Comparison of ENCODE assay signal across 8 cellular contexts in the genomic region with DNA sequence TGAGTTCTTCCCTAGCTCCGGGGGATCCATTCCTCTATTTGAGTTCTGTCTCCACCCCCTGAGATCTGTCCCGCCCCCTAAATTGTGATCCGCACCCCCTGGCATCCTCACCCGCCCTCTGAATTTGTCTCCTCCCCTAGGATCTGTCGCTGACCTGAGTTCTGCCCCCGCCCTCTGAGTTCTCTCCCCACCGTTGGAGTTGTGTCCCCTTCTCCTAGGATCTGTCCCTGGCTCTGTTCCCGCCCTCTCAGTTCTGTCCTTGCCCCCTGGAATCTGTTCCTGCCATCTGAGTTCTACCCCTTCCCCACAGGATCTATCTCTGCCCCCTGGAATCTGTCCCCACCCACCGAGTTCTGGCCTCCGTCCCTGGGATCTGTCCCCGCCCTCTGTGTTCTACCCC. TPM values are rescaled to one million over a fixed set of nuclear protein-coding genes. Genes with fewer than 3 reads are reported as not detected.
DNase-seq lines count a peak whose midpoint lies in the region; ATAC-seq, FAIRE-seq and TF ChIP-seq lines count a peak whose summit lies in the region.

No MANE protein-coding gene starts in this region.

- H3K4me3 ChIP-seq in LNCaP clone FGC (ENCODE audit: low read depth, low read length) (0 out of 2 replicates have a peak overlapping the region, but pooled peaks have one; percentile 2), breast epithelium (peak overlapping the region; percentile 62 to 91 (median 69))

- H3K27me3 ChIP-seq in CD4-positive, alpha-beta T cell (ENCODE audit: control insufficient read depth, insufficient read depth, low read length), result peaks cover 50% of the 10 kb centered on the region
- peaks cover 0 to 24% of the 10 kb centered on the region in 2 donors for H3K27me3 ChIP-seq in breast epithelium

- CTCF ChIA-PET in CD4-positive, alpha-beta T cell (lab: Charles Lee), result interaction anchor here (0.9 to 3.9 kb wide), 6 partner anchors 11 to 51 kb away, joined by 3 to 19 read pairs (median 4); no protein-coding TSS in a partner anchor

- no peak for ATAC-seq in CD4-positive, alpha-beta T cell (ENCODE audit: poor library complexity)
- ATAC-seq in HG02852 (IDR thresholded peaks at IDR 0.05; ENCODE audit: unreplicated experiment) (no peak), HG02642 (IDR thresholded peaks at IDR 0.05; ENCODE audit: poor library complexity, unreplicated experiment) (no peak)

- peak overlapping the region; percentile 85 for H3K4me3 Mint-ChIP-seq in CD4-positive, alpha-beta T cell
- peak overlapping the region; percentile 82 for H3K4me3 Mint-ChIP-seq in nephron progenitor cell

- TF ChIP-seq CTCF in CD4-positive, alpha-beta T cell (IDR thresholded peaks at IDR 0.05), result no peak
- TF ChIP-seq CTCF in LNCaP clone FGC (IDR thresholded peaks at IDR 0.05; ENCODE audit: control insufficient read depth, extremely low read depth, insufficient read depth) (no peak), breast epithelium (IDR thresholded peaks at IDR 0.05) (no peak), nephron progenitor cell (IDR thresholded peaks at IDR 0.05) (no peak)

- peaks cover 0 to 4% of the 10 kb centered on the region in 2 donors for H3K4me1 ChIP-seq in breast epithelium

- no peak overlapping the region for H3K27ac Mint-ChIP-seq in CD4-positive, alpha-beta T cell
- no peak overlapping the region for H3K27ac Mint-ChIP-seq in nephron progenitor cell

- POLR2A ChIA-PET in CD4-positive, alpha-beta T cell (lab: Charles Lee), result interaction anchor here (1.1 to 1.9 kb wide), 5 partner anchors 11 to 51 kb away, joined by 3 to 6 read pairs (median 4); partner anchors contain the start of gene ALDH16A1

- FAIRE-seq in frontal cortex (lab: Jason Lieb, UNC), result no peak

- intact Hi-C loops in CD4-positive, alpha-beta T cell (cut with DNase I, micrococcal nuclease), result loop anchor here in 1 of 2 experiments (5.0 to 10.0 kb wide), 2 partner anchors 110 to 448 kb away; partner anchors contain the start of genes GYS1 and RUVBL2
- intact Hi-C loops in breast epithelium (cut with DNase I; ENCODE audit: low total_unique reads), result no loop called here

- no peak for DNase-seq in CD4-positive, alpha-beta T cell
- DNase-seq in LNCaP clone FGC (ENCODE audit: low read depth), result no peak
- peak in 1 of 2 donors; percentile 46 for DNase-seq in breast epithelium (ENCODE audit: low spot score in 2 of 2)
- DNase-seq in nephron progenitor cell, result peak; percentile 43
- no peak for DNase-seq in frontal cortex (ENCODE audit: low spot score in 2 of 2)
- no peak for DNase-seq in NCI-H2029 (lab: John Stamatoyannopoulos, UW)

- H3K27me3 Mint-ChIP-seq in CD4-positive, alpha-beta T cell, result peaks cover 59% of the 10 kb centered on the region
- H3K27me3 Mint-ChIP-seq in nephron progenitor cell (ENCODE audit: low read depth, poor library complexity), result peaks cover 55% of the 10 kb centered on the region

- no peak for TF ChIP-seq POLR2A in breast epithelium (IDR thresholded peaks at IDR 0.05)

- no peak overlapping the region for H3K27ac ChIP-seq in CD4-positive, alpha-beta T cell (ENCODE audit: low read depth, low read length)
- peak overlapping the region; percentile 80 to 81 for H3K27ac ChIP-seq in breast epithelium

- H3K4me1 Mint-ChIP-seq in CD4-positive, alpha-beta T cell (ENCODE audit: low read depth), result peaks cover 36% of the 10 kb centered on the region
- H3K4me1 Mint-ChIP-seq in nephron progenitor cell, result peaks cover 49% of the 10 kb centered on the region

- peaks cover 24% of the 10 kb centered on the region for H3K36me3 Mint-ChIP-seq in CD4-positive, alpha-beta T cell (ENCODE audit: low read depth)
- peaks cover 9% of the 10 kb centered on the region for H3K36me3 Mint-ChIP-seq in nephron progenitor cell (ENCODE audit: low read depth)

- H3K9me3 ChIP-seq in CD4-positive, alpha-beta T cell (ENCODE audit: control insufficient read depth, low read length), result no peaks in the 10 kb centered on the region
- no peaks in the 10 kb centered on the region for H3K9me3 ChIP-seq in breast epithelium

- no peaks in the 10 kb centered on the region for H3K36me3 ChIP-seq in breast epithelium

- no peaks in the 10 kb centered on the region for H3K9me3 Mint-ChIP-seq in CD4-positive, alpha-beta T cell
- no peaks in the 10 kb centered on the region for H3K9me3 Mint-ChIP-seq in nephron progenitor cell

RNA-seq across cellular contexts. Expression of gene SLC17A7, which starts 1.0 kb away (rescaled TPM):
- total RNA-seq in CD4-positive, alpha-beta T cell, result not detected
- 1 to 10 TPM in 1 of 3 donors, under 1 TPM in 2; 0.44 to 4.3 (median 0.98) TPM for total RNA-seq in breast epithelium
- total RNA-seq in frontal cortex, result 13.9 TPM

RNA-seq across cellular contexts. Expression of gene PIH1D1, which starts 9.3 kb away (rescaled TPM):
- 100 to 1,000 TPM; 145 to 151 TPM for total RNA-seq in CD4-positive, alpha-beta T cell
- total RNA-seq in breast epithelium (100 to 1,000 TPM in 2 of 3 donors, 10 to 100 TPM in 1; 94.4 to 121 (median 106) TPM), frontal cortex (60.7 TPM)

RNA-seq across cellular contexts. Expression of gene ALDH16A1, which starts 10.7 kb away (rescaled TPM):
- total RNA-seq in CD4-positive, alpha-beta T cell, result 10 to 100 TPM; 25.1 to 25.8 TPM
- total RNA-seq in breast epithelium (10 to 100 TPM; 20.6 to 34.4 (median 32.2) TPM), frontal cortex (11.8 TPM)

RNA-seq across cellular contexts. Expression of gene GFY, which starts 17.2 kb away (rescaled TPM):
- not detected for total RNA-seq in CD4-positive, alpha-beta T cell
- not detected for total RNA-seq in breast epithelium
- not detected for total RNA-seq in frontal cortex

RNA-seq across cellular contexts. Expression of gene PTH2, which starts 19.1 kb away (rescaled TPM):
- total RNA-seq in CD4-positive, alpha-beta T cell, result not detected
- total RNA-seq in breast epithelium, result not detected
- not detected for total RNA-seq in frontal cortex
